19 cellular contexts compared by ENCODE assay signal in the genomic region with DNA sequence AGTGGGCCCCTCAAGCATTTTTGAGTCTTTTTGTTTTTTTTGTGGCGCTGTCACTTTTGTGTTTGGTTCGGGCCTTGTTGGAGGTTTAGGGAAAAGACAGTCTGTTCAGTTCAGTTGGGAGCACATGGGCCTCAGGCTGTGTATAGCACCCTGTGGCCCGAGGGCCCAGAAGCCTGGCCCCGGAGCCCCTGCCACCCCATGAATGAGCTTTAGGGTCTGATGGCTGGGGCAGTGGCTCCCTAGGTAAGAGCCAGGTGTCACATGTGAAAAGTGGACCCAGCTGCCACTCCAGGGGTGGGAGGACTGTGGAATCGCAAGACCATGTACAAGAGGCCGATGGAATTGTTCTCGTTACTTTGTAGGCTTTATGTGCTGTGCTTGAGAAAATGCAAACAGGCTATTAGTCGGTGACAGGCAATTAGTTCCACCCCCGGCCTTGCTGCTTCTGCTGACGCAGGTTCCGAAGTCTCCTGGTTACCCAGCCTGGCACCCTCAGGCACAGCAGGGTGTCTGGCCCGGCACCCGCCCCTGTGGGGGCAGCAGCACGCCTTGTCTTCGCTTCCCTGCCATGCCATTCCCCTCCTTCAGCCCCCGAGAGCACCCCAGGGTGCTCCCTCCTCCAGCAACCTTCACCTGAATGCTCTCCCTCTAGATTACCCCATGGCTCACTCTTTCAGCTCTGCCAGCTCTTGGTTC. TPM values are rescaled to one million over a fixed set of nuclear protein-coding genes. Genes with fewer than 3 reads are reported as not detected.
"Had no signal": no experiment of that assay in that cellular context is flagged by ENCODE, and none has a peak within 500 bp of the region (broad histone marks: within the 10 kb centered on the region; RNA-seq: fewer than 3 reads in every experiment).

No MANE protein-coding gene starts in this region.

- H3K4me3 Mint-ChIP-seq: activated naive CD8-positive, alpha-beta T cell; memory B cell; T-helper 2 cell treated with Interferon-gamma antibody and Interleukin-4, amounts not matched to agents 5 μg/mL and 100 μg/mL, for 36 hours had no signal

- H3K4me3 ChIP-seq: colonic mucosa, ovary, skin epidermis, suprapubic skin, upper lobe of right lung had no signal

- H3K27me3 Mint-ChIP-seq: activated naive CD8-positive, alpha-beta T cell; memory B cell had no signal

- H3K9me3 ChIP-seq: colonic mucosa, ovary, suprapubic skin had no signal

- H3K27ac ChIP-seq: colonic mucosa, skin epidermis, suprapubic skin, upper lobe of right lung had no signal

- H3K9me3 Mint-ChIP-seq: memory B cell had no signal

- H3K36me3 ChIP-seq: colonic mucosa, ovary, upper lobe of right lung had no signal

- ATAC-seq: upper lobe of right lung had no signal

- DNase-seq: activated CD4-positive, alpha-beta T cell treated with anti-CD3 and anti-CD28 coated beads, Interleukin-2, amount 50 U/mL, for 1 hour; activated CD8-positive, alpha-beta memory T cell treated with anti-CD3 and anti-CD28 coated beads for 24 hours; activated gamma-delta T cell treated with Interleukin-2 at 50 U/mL for 16 hours; amniotic stem cell; central memory CD4-positive, alpha-beta T cell; colonic mucosa; left ventricle myocardium superior; retina; stimulated activated CD4-positive, alpha-beta T cell treated with anti-CD3 and anti-CD28 coated beads, Interleukin-15, amount 100 ng/mL, for 24 hours; stimulated activated CD4-positive, alpha-beta T cell treated with anti-CD3 and anti-CD28 coated beads, Interleukin-4, amount 100 ng/mL, for 1 hour; stimulated activated naive CD4-positive, alpha-beta T cell treated with Interleukin-2 at 50 U/mL for 16 hours; upper lobe of right lung had no signal

- H3K27ac Mint-ChIP-seq: activated naive CD8-positive, alpha-beta T cell; memory B cell; T-helper 2 cell treated with Interferon-gamma antibody and Interleukin-4, amounts not matched to agents 5 μg/mL and 100 μg/mL, for 36 hours had no signal

RNA-seq across cellular contexts. Expression of gene PARVG, which starts 38.2 kb away (rescaled TPM):
- polyA plus RNA-seq: neural cell had no signal
